12 cellular contexts compared by ENCODE assay signal in genomic region chr18:32674491-32674890, GRCh38.
DNase-seq lines count a peak whose midpoint lies in the region; ATAC-seq and TF ChIP-seq lines count a peak whose summit lies in the region.
"Had no signal": no experiment of that assay in that cellular context is flagged by ENCODE, and none has a peak within 500 bp of the region (broad histone marks: within the 10 kb centered on the region; RNA-seq: fewer than 3 reads in every experiment).

No MANE protein-coding gene starts in this region.

- H3K27ac ChIP-seq in mesenchymal stem cell (ENCODE audit: low read length, poor library complexity, severe bottlenecking): no peak overlapping the region

- H3K79me1 ChIP-seq in mesenchymal stem cell (replicated peaks; ENCODE audit: low read length, poor library complexity, severe bottlenecking): no peaks in the 10 kb centered on the region

- peak; percentile 23 for TF ChIP-seq CTCF in astrocyte of the cerebellum (IDR thresholded peaks at IDR 0.05; ENCODE audit: low read depth, low read length, missing control alignments)

- in situ Hi-C loops in astrocyte of the cerebellum (cut with HindIII; ENCODE audit: low sequenced_read_pairs): no loop called here

- H3K18ac ChIP-seq in mesenchymal stem cell (ENCODE audit: low read depth in 1 of 2, low read length in 2 of 2): no peak overlapping the region

- H4K91ac ChIP-seq in mesenchymal stem cell (ENCODE audit: low read length): no peak overlapping the region

- 84% methylated on average over 2 of the region's 2 CpGs for WGBS in mesenchymal stem cell

- H3K4ac ChIP-seq in mesenchymal stem cell (ENCODE audit: low read depth in 1 of 2, low read length in 2 of 2): no peak overlapping the region

- H4K8ac ChIP-seq in mesenchymal stem cell (ENCODE audit: low read length): no peak overlapping the region

- H2BK12ac ChIP-seq in mesenchymal stem cell (ENCODE audit: low read length in 2 of 2): no peak overlapping the region

- H3K27me3 ChIP-seq in mesenchymal stem cell (ENCODE audit: control insufficient read depth in 1 of 2, insufficient read depth in 1 of 2, low read length in 2 of 2): peaks cover 0 to 7% of the 10 kb centered on the region in 2 experiments

- DNase-seq in D341Med (ENCODE audit: low spot score) (peak; percentile 54), Kasumi-1 (lab: John Stamatoyannopoulos, UW) (peak; percentile 15 to 24), astrocyte of the cerebellum (ENCODE audit: low read depth) (no peak), mesenchymal stem cell (peak; percentile 14), T-helper 9 cell (no peak), SKM-1 treated with dmso at 0.1 percent for 144 hours (lab: John Stamatoyannopoulos, UW; ENCODE audit: unreplicated experiment) (no peak)
- DNase-seq: activated T-cell treated with anti-CD3 and anti-CD28 coated beads for 4 hours; NCI-H446 treated with DMSO at 0.1 percent for 48 hours; stimulated activated CD4-positive, alpha-beta T cell treated with anti-CD3 and anti-CD28 coated beads, Interleukin-12 subunit alpha, Interleukin-12 subunit beta, amount 100 ng/mL, for 4 hours had no signal

- ATAC-seq in GM18498 (IDR thresholded peaks at IDR 0.05; ENCODE audit: unreplicated experiment) (no peak), GM21528 (IDR thresholded peaks at IDR 0.05; ENCODE audit: low FRiP score, unreplicated experiment) (no peak)
- ATAC-seq: stimulated activated effector memory CD8-positive, alpha-beta T cell treated with anti-CD3 and anti-CD28 coated beads, Interleukin-12 subunit alpha, Interleukin-12 subunit beta, amount 100 ng/mL, for 72 hours had no signal

- H3K14ac ChIP-seq in mesenchymal stem cell (ENCODE audit: low read length in 2 of 2): no peak overlapping the region

- H2AK5ac ChIP-seq in mesenchymal stem cell (ENCODE audit: low read length, severe bottlenecking): no peak overlapping the region

- H3K9me3 ChIP-seq in mesenchymal stem cell (ENCODE audit: control insufficient read depth, low read length): no peaks in the 10 kb centered on the region

- H3K4me3 ChIP-seq in astrocyte of the cerebellum (ENCODE audit: low read depth, low read length) (no peak overlapping the region), mesenchymal stem cell (ENCODE audit: insufficient read depth in 1 of 2, low read depth in 1 of 2, low read length in 2 of 2) (no peak overlapping the region)

- H3K9ac ChIP-seq in mesenchymal stem cell (ENCODE audit: low read length): no peak overlapping the region

- no peak overlapping the region for H3K4me2 ChIP-seq in mesenchymal stem cell (ENCODE audit: low read length, poor library complexity, severe bottlenecking)

- no peak overlapping the region for H2BK15ac ChIP-seq in mesenchymal stem cell (ENCODE audit: low read depth, poor library complexity, severe bottlenecking)

- no peak overlapping the region for H2BK120ac ChIP-seq in mesenchymal stem cell (ENCODE audit: low read depth, low read length)

- H3K36me3 ChIP-seq in mesenchymal stem cell (ENCODE audit: control insufficient read depth in 1 of 2, insufficient read depth in 2 of 2, low read depth in 1 of 2, low read length in 2 of 2): no peaks in the 10 kb centered on the region

- H2BK5ac ChIP-seq in mesenchymal stem cell (ENCODE audit: low read depth, low read length, poor library complexity, severe bottlenecking): no peak overlapping the region

- no peak overlapping the region for H3K23ac ChIP-seq in mesenchymal stem cell (ENCODE audit: low read length in 2 of 2)

- no peak overlapping the region for H2AFZ ChIP-seq in mesenchymal stem cell (ENCODE audit: low read depth, low read length)

- no peaks in the 10 kb centered on the region for H3K4me1 ChIP-seq in mesenchymal stem cell (ENCODE audit: control insufficient read depth, insufficient read depth, low read depth, low read length)

Comparison
In these comparisons a context has a peak if more than half of its experiments do, and no peak if none do; other contexts are left out.
1. DNase-seq: peak in D341Med (single experiment), Kasumi-1 (2 of 2) and mesenchymal stem cell (single experiment); none in astrocyte of the cerebellum (single experiment), T-helper 9 cell (single experiment) and SKM-1 treated with dmso at 0.1 percent for 144 hours (single experiment).